In genomic region chr19:16326401-16327130, GRCh38 we compare ENCODE assay signal across 8 cellular contexts. TPM values are rescaled to one million over a fixed set of nuclear protein-coding genes. Genes with fewer than 3 reads are reported as not detected.
DNase-seq lines count a peak whose midpoint lies in the region; ATAC-seq and TF ChIP-seq lines count a peak whose summit lies in the region.

No MANE protein-coding gene starts in this region.

- TF ChIP-seq POLR2A in thyroid gland (IDR thresholded peaks at IDR 0.05), result no peak

- peaks cover 0 to 6% of the 10 kb centered on the region in 2 donors for H3K4me1 ChIP-seq in lung (ENCODE audit: control insufficient read depth in 2 of 2, insufficient read depth in 2 of 2, low read length in 2 of 2)
- peaks cover 0 to 49% of the 10 kb centered on the region in 2 donors for H3K4me1 ChIP-seq in thyroid gland

- WGBS in lung, 2 donors, result 58 to 72% methylated on average over 55 of the region's 55 CpGs
- 28 to 36% methylated on average over 12 to 54 of the region's 55 CpGs for WGBS in thyroid gland, 2 donors

- H3K4me3 ChIP-seq in lung (peak overlapping the region; percentile 82), thyroid gland (replicated peaks in 1 of 3) (peak overlapping the region in 2 of 3 donors; percentile 27 to 89)

- intact Hi-C loops in thyroid gland (cut with DNase I), result loop anchor here (5.0 kb wide), 1 partner anchor 56 kb away; no protein-coding TSS in a partner anchor

- H3K9me3 ChIP-seq in lung (ENCODE audit: control insufficient read depth in 2 of 2, insufficient read depth in 1 of 2, low read length in 1 of 2) (no peaks in the 10 kb centered on the region), thyroid gland (no peaks in the 10 kb centered on the region)

- H3K36me3 ChIP-seq in lung (ENCODE audit: control insufficient read depth in 2 of 2, insufficient read depth in 2 of 2, low read length in 2 of 2), result peaks cover 10 to 12% of the 10 kb centered on the region in 2 donors
- peaks cover 19 to 26% of the 10 kb centered on the region in 2 donors for H3K36me3 ChIP-seq in thyroid gland

- no peak for ATAC-seq in lung (ENCODE audit: insufficient read depth, low FRiP score)
- ATAC-seq in HG03521 (IDR thresholded peaks at IDR 0.05; ENCODE audit: unreplicated experiment), result no peak
- ATAC-seq in HG03457 (IDR thresholded peaks at IDR 0.05; ENCODE audit: unreplicated experiment), result no peak

- H3K27ac ChIP-seq in lung (ENCODE audit: low read depth in 1 of 2, low read length in 1 of 2) (peak overlapping the region; percentile 98 to 99), thyroid gland (peak overlapping the region; percentile 78 to 88 (median 80))

- no peak for TF ChIP-seq CTCF in lung (IDR thresholded peaks at IDR 0.05; ENCODE audit: control extremely low read depth, extremely low read depth)
- no peak for TF ChIP-seq CTCF in thyroid gland (IDR thresholded peaks at IDR 0.05)

- H3K27me3 ChIP-seq in lung (ENCODE audit: control insufficient read depth, insufficient read depth) (no peaks in the 10 kb centered on the region), thyroid gland (no peaks in the 10 kb centered on the region)

- DNase-seq in stimulated activated CD4-positive, alpha-beta T cell treated with anti-CD3 and anti-CD28 coated beads, Interleukin-15, amount 100 ng/mL, for 24 hours, result peak; percentile 37
- no peak for DNase-seq in stimulated activated CD4-positive, alpha-beta T cell treated with anti-CD3 and anti-CD28 coated beads, Interleukin-12 subunit alpha, Interleukin-12 subunit beta, amount 100 ng/mL, for 4 hours
- peak; percentile 36 for DNase-seq in astrocyte of the hippocampus (ENCODE audit: low read depth, low spot score)
- DNase-seq in lung (ENCODE audit: low spot score), result peak; percentile 29
- no peak for DNase-seq in thyroid gland
- no peak for DNase-seq in NCI-H82 treated with DMSO at 0.1 percent for 48 hours (lab: John Stamatoyannopoulos, UW; ENCODE audit: unreplicated experiment)

RNA-seq across cellular contexts. Expression of gene KLF2, which starts 1.9 kb away (rescaled TPM):
- total RNA-seq in lung (100 to 1,000 TPM in 1 of 2 donors, 10 to 100 TPM in 1; 32.5 to 104 TPM), thyroid gland (10 to 100 TPM in 3 of 4 donors, 1 to 10 TPM in 1; 9.1 to 15.9 (median 14.0) TPM)
- polyA plus RNA-seq in lung, result 100 to 1,000 TPM in 1 of 2 donors, 1 to 10 TPM in 1; 7.7 to 121 TPM

Comparison
In these comparisons a context has a peak if more than half of its experiments do, and no peak if none do; other contexts are left out.
1. DNase-seq: peak in stimulated activated CD4-positive, alpha-beta T cell treated with anti-CD3 and anti-CD28 coated beads, Interleukin-15, amount 100 ng/mL, for 24 hours (single experiment), astrocyte of the hippocampus (single experiment) and lung (single experiment); none in stimulated activated CD4-positive, alpha-beta T cell treated with anti-CD3 and anti-CD28 coated beads, Interleukin-12 subunit alpha, Interleukin-12 subunit beta, amount 100 ng/mL, for 4 hours (single experiment), thyroid gland (0 of 2) and NCI-H82 treated with DMSO at 0.1 percent for 48 hours (single experiment).